In the genomic region with DNA sequence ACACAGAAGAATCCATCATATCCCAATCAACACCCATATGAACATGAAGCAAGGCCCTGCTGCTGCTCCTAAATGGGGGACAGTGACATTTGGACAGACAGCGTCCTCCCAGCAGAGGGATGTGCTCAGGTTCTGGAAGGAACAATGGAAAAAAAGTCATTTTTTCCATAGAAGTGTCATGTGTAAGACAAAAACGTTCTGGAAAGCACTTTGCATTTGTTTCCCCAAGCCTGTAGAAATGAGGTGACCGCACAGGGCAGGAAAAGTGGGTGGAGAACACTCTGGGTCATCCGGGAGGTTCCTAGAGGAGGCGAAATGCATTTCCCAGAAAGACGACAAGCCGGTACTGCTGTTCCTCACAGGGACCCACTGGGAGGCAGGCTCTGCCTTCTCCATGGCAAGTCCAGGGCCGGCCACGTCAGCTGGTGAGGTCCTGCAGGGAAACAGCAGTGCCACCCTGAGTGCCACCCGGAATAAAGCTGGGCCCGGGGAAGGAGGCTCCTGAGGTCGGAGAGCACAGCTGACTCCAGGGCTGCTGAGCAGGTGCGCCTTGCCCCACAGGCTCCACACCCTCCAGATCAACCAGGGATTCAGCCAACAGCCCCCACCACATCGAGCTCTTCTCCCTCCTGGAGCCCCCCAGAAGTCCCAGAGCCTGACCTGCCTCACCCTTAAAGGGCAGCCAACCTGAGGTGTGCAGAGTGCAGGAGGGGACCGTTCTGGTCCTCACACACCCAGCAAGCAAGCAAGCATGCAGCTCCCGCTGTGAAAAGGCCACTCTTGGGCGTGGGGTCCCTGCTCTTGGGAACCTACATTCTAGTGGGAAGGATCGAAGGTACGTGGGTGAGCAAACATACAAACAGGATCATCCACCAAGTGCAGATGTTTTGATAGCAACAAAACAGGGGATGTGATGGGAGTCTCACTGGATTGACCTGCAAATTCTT, we compare ENCODE assay signal across 15 cellular contexts. TPM values are rescaled to one million over a fixed set of nuclear protein-coding genes. Genes with fewer than 3 reads are reported as not detected.
A peak's percentile ranks its signal among the peaks of the same experiment; 100 is the strongest.
DNase-seq lines count a peak whose midpoint lies in the region; ATAC-seq and TF ChIP-seq lines count a peak whose summit lies in the region.
"Had no signal": no experiment of that assay in that cellular context is flagged by ENCODE, and none has a peak within 500 bp of the region (broad histone marks: within the 10 kb centered on the region; RNA-seq: fewer than 3 reads in every experiment).

No MANE protein-coding gene starts in this region.

- DNase-seq in D341Med (ENCODE audit: low spot score) (peak; percentile 12), brain microvascular endothelial cell (no peak), islet precursor cell (peak; percentile 39), sigmoid colon (peak; percentile 89), type B pancreatic cell (ENCODE audit: extremely low spot score, unreplicated experiment) (no peak), NCI-H1105 treated with DMSO at 0.1 percent for 48 hours (lab: John Stamatoyannopoulos, UW) (no peak), mammary epithelial cell (no peak)
- DNase-seq: activated CD4-positive, alpha-beta T cell treated with anti-CD3 and anti-CD28 coated beads, Interleukin-2, amount 50 U/mL, for 1 hour; activated naive CD4-positive, alpha-beta T cell treated with anti-CD3 and anti-CD28 coated beads, Interleukin-2, amount 10 ng/mL, durations not matched to agents 7 days and 5 days; MV-4-11; NCI-H69 had no signal

- no peak overlapping the region for H3K4me2 ChIP-seq in mammary epithelial cell (ENCODE audit: insufficient read depth, low read depth, low read length)

- H3K4me1 ChIP-seq in sigmoid colon (peaks cover 0 to 44% (median 14%) of the 10 kb centered on the region in 4 donors), mammary epithelial cell (ENCODE audit: insufficient read depth, low read length) (no peaks in the 10 kb centered on the region)

- ATAC-seq in HG02623 (IDR thresholded peaks at IDR 0.05; ENCODE audit: unreplicated experiment) = no peak

- H3K4me3 Mint-ChIP-seq in type B pancreatic cell = no peak overlapping the region
- H3K4me3 Mint-ChIP-seq: activated naive CD4-positive, alpha-beta T cell treated with anti-CD3 and anti-CD28 coated beads, Interleukin-2, amount 10 ng/mL, durations not matched to agents 7 days and 5 days; B cell had no signal

- no peaks in the 10 kb centered on the region for H3K9me3 Mint-ChIP-seq in type B pancreatic cell
- H3K9me3 Mint-ChIP-seq: activated naive CD4-positive, alpha-beta T cell treated with anti-CD3 and anti-CD28 coated beads, Interleukin-2, amount 10 ng/mL, durations not matched to agents 7 days and 5 days had no signal

- no peak overlapping the region for H3K27ac Mint-ChIP-seq in type B pancreatic cell
- H3K27ac Mint-ChIP-seq: activated naive CD4-positive, alpha-beta T cell treated with anti-CD3 and anti-CD28 coated beads, Interleukin-2, amount 10 ng/mL, durations not matched to agents 7 days and 5 days; B cell had no signal

- H3K27me3 ChIP-seq in brain microvascular endothelial cell (replicated peaks) (no peaks in the 10 kb centered on the region), sigmoid colon (no peaks in the 10 kb centered on the region), mammary epithelial cell (ENCODE audit: insufficient read depth, low read length) (no peaks in the 10 kb centered on the region)

- H3K9ac ChIP-seq in mammary epithelial cell (ENCODE audit: insufficient read depth, low read length) = no peak overlapping the region
- H3K9ac ChIP-seq: parathyroid adenoma had no signal

- dilution Hi-C loops in mammary epithelial cell (cut with HindIII; ENCODE audit: low sequenced_read_pairs) = no loop called here

- CTCF ChIA-PET in mammary epithelial cell (lab: Charles Lee; ENCODE audit: low non-redundant PET) = no interaction called here

- no peaks in the 10 kb centered on the region for H3K9me3 ChIP-seq in sigmoid colon
- no peaks in the 10 kb centered on the region for H3K9me3 ChIP-seq in mammary epithelial cell (replicated peaks; ENCODE audit: insufficient read depth, low read length)

- H3K36me3 ChIP-seq in brain microvascular endothelial cell (replicated peaks) (no peaks in the 10 kb centered on the region), sigmoid colon (no peaks in the 10 kb centered on the region), mammary epithelial cell (ENCODE audit: insufficient read depth, low read length) (no peaks in the 10 kb centered on the region)

- peak in 1 of 4 donors; percentile 14 for TF ChIP-seq EP300 in sigmoid colon (IDR thresholded peaks at IDR 0.05)

- H3K36me3 Mint-ChIP-seq in type B pancreatic cell = no peaks in the 10 kb centered on the region
- H3K36me3 Mint-ChIP-seq: activated naive CD4-positive, alpha-beta T cell treated with anti-CD3 and anti-CD28 coated beads, Interleukin-2, amount 10 ng/mL, durations not matched to agents 7 days and 5 days had no signal

- TF ChIP-seq POLR2A in sigmoid colon (IDR thresholded peaks at IDR 0.05) = no peak

- no TSS peak for BruUV-seq in mammary epithelial cell (replicated peaks; lab: Mats Ljungman, UMichigan)

- peaks cover 5% of the 10 kb centered on the region for H3K4me1 Mint-ChIP-seq in type B pancreatic cell (ENCODE audit: unreplicated experiment)
- H3K4me1 Mint-ChIP-seq: activated naive CD4-positive, alpha-beta T cell treated with anti-CD3 and anti-CD28 coated beads, Interleukin-2, amount 10 ng/mL, durations not matched to agents 7 days and 5 days; B cell had no signal

- H3K79me2 ChIP-seq in mammary epithelial cell (ENCODE audit: insufficient read depth, low read length) = no peaks in the 10 kb centered on the region
- H3K79me2 ChIP-seq: parathyroid adenoma had no signal

- in situ Hi-C loops in brain microvascular endothelial cell (cut with HindIII; ENCODE audit: low pct_ligation_motif_present, low sequenced_read_pairs) = no loop called here
- in situ Hi-C loops in mammary epithelial cell (cut with MboI; ENCODE audit: low sequenced_read_pairs in 2 of 2) = no loop called here

- no peaks in the 10 kb centered on the region for H4K20me1 ChIP-seq in mammary epithelial cell (ENCODE audit: insufficient read depth, low read length)

- H2AFZ ChIP-seq in mammary epithelial cell (ENCODE audit: low read depth, low read length) = no peak overlapping the region
- H2AFZ ChIP-seq: parathyroid adenoma had no signal

- intact Hi-C loops in sigmoid colon (cut with DNase I) = no loop called here
- intact Hi-C loops in mammary epithelial cell (cut with micrococcal nuclease) = no loop called here

- H3K27me3 Mint-ChIP-seq in type B pancreatic cell = no peaks in the 10 kb centered on the region
- H3K27me3 Mint-ChIP-seq: B cell had no signal

- H3K4me3 ChIP-seq in brain microvascular endothelial cell (ENCODE audit: low read depth, low read length) (no peak overlapping the region), sigmoid colon (no peak overlapping the region), mammary epithelial cell (replicated peaks in 1 of 3; ENCODE audit: insufficient read depth in 1 of 3, low read depth in 2 of 3, low read length in 3 of 3) (no peak overlapping the region)
- H3K4me3 ChIP-seq: SK-N-MC had no signal

- 79 to 82% methylated on average over 19 of the region's 19 CpGs for WGBS in sigmoid colon, 2 donors
- WGBS in mammary epithelial cell (ENCODE audit: low coverage, missing lambda C conversion rate) = 76% methylated on average over 14 of the region's 19 CpGs

- H3K27ac ChIP-seq in brain microvascular endothelial cell = no peak overlapping the region
- peak overlapping the region; percentile 55 to 85 (median 78) for H3K27ac ChIP-seq in sigmoid colon
- H3K27ac ChIP-seq in mammary epithelial cell (ENCODE audit: insufficient read depth, low read depth, low read length) = no peak overlapping the region
- H3K27ac ChIP-seq: parathyroid adenoma, SK-N-MC had no signal

- TF ChIP-seq CTCF in brain microvascular endothelial cell (IDR thresholded peaks at IDR 0.05; ENCODE audit: low read depth, low read length, missing control alignments) = peak; percentile 27
- peak in 3 of 4 experiments; percentile 13 to 31 (median 18) for TF ChIP-seq CTCF in sigmoid colon (IDR thresholded peaks at IDR 0.05)
- TF ChIP-seq CTCF in type B pancreatic cell (conservative IDR thresholded peaks at IDR 0.05) = no peak
- no peak for TF ChIP-seq CTCF in mammary epithelial cell (conservative IDR thresholded peaks at IDR 0.05 in 1 of 2, IDR thresholded peaks at IDR 0.05 in 1 of 2; ENCODE audit: extremely low read depth in 1 of 2, insufficient read depth in 1 of 2, low read depth in 1 of 2, low read length in 2 of 2)

RNA-seq across cellular contexts. Expression of a gene that starts 28.8 kb away (rescaled TPM):
- 100 to 1,000 TPM; 100 to 132 (median 112) TPM for total RNA-seq in sigmoid colon
- 10 to 100 TPM; 17.6 to 21.0 (median 20.3) TPM for polyA plus RNA-seq in sigmoid colon
- 26.2 and 26.6 TPM in 2 replicates for total RNA-seq in type B pancreatic cell (ENCODE audit: low replicate concordance)
- total RNA-seq in mammary epithelial cell = 10 to 100 TPM; 18.0 to 18.7 TPM
- polyA plus RNA-seq in mammary epithelial cell = 17.3 TPM
- polyA minus RNA-seq in mammary epithelial cell = 18.8 TPM

Comparison
In these comparisons a context has a peak if more than half of its experiments do, and no peak if none do; other contexts are left out.
1. DNase-seq: peak in D341Med (single experiment), islet precursor cell (single experiment) and sigmoid colon (single experiment); none in brain microvascular endothelial cell (single experiment), type B pancreatic cell (single experiment), NCI-H1105 treated with DMSO at 0.1 percent for 48 hours (single experiment) and mammary epithelial cell (single experiment).
2. H3K27ac ChIP-seq: peak in sigmoid colon (4 of 4); none in brain microvascular endothelial cell (single experiment) and mammary epithelial cell (single experiment).
3. CTCF ChIP-seq: peak in brain microvascular endothelial cell (single experiment) and sigmoid colon (3 of 4); none in type B pancreatic cell (single experiment) and mammary epithelial cell (0 of 2).